22 cellular contexts compared by ENCODE assay signal in genomic region chr10:44005788-44006099, GRCh38.
"Had no signal": no experiment of that assay in that cellular context is flagged by ENCODE, and none has a peak within 500 bp of the region (broad histone marks: within the 10 kb centered on the region; RNA-seq: fewer than 3 reads in every experiment).

No MANE protein-coding gene starts in this region.

- H3K36me3 ChIP-seq: colonic mucosa, gastroesophageal sphincter, heart left ventricle, left lung had no signal

- H3K27me3 ChIP-seq: colonic mucosa, foreskin keratinocyte, gastroesophageal sphincter, heart left ventricle, hepatocyte, left lung had no signal

- DNase-seq: colonic mucosa; cortex of kidney; effector CD8-positive, alpha-beta T cell; effector memory CD8-positive, alpha-beta T cell; endodermal cell; erythroblast; foreskin keratinocyte; heart left ventricle; hypothalamus; immature natural killer cell; left cardiac atrium; left lung; left ventricle myocardium superior; mammary epithelial cell; mesendoderm; midbrain had no signal

- H3K27ac ChIP-seq: colonic mucosa, epithelial cell of prostate, foreskin keratinocyte, gastroesophageal sphincter, heart left ventricle, hepatocyte, left lung had no signal

- H3K4me1 ChIP-seq: colonic mucosa, foreskin keratinocyte, left lung had no signal

- H3K4me3 ChIP-seq: colonic mucosa, gastroesophageal sphincter, heart left ventricle, hepatocyte, left lung, lung had no signal

- H3K4me3 Mint-ChIP-seq: dendritic cell treated with granulocyte-macrophage colony-stimulating factor and Interleukin-4, amounts not matched to agents 40 ng/mL and 50 ng/mL, for 4 days; effector memory CD8-positive, alpha-beta T cell; endodermal cell; immature natural killer cell; memory B cell had no signal

- H3K36me3 Mint-ChIP-seq: immature natural killer cell, memory B cell had no signal

- H3K27ac Mint-ChIP-seq: dendritic cell treated with granulocyte-macrophage colony-stimulating factor and Interleukin-4, amounts not matched to agents 40 ng/mL and 50 ng/mL, for 4 days; effector memory CD8-positive, alpha-beta T cell; endodermal cell; immature natural killer cell; memory B cell had no signal

- H3K27me3 Mint-ChIP-seq: memory B cell had no signal

- H3K9me3 ChIP-seq: colonic mucosa, gastroesophageal sphincter, heart left ventricle, left lung had no signal

- H3K9me3 Mint-ChIP-seq: dendritic cell treated with granulocyte-macrophage colony-stimulating factor and Interleukin-4, amounts not matched to agents 40 ng/mL and 50 ng/mL, for 4 days; effector memory CD8-positive, alpha-beta T cell; endodermal cell; immature natural killer cell had no signal

- H3K4me2 ChIP-seq: hepatocyte had no signal

- H3K4me1 Mint-ChIP-seq: endodermal cell, immature natural killer cell, memory B cell had no signal

- H2AFZ ChIP-seq: hepatocyte had no signal
